Comparison of ENCODE assay signal across 18 cellular contexts in genomic region chr3:105790534-105790933, GRCh38.
DNase-seq lines count a peak whose midpoint lies in the region; ATAC-seq and TF ChIP-seq lines count a peak whose summit lies in the region.
"Had no signal": no experiment of that assay in that cellular context is flagged by ENCODE, and none has a peak within 500 bp of the region (broad histone marks: within the 10 kb centered on the region; RNA-seq: fewer than 3 reads in every experiment).

No MANE protein-coding gene starts in this region.

- no peak for DNase-seq in activated CD8-positive, alpha-beta memory T cell treated with anti-CD3 and anti-CD28 coated beads, Interleukin-2, amount 10 ng/mL, durations not matched to agents 7 days and 5 days
- no peak for DNase-seq in activated CD8-positive, alpha-beta memory T cell treated with anti-CD3 and anti-CD28 coated beads for 24 hours
- no peak for DNase-seq in brain microvascular endothelial cell
- no peak for DNase-seq in immature natural killer cell
- DNase-seq in suprapubic skin (ENCODE audit: low spot score in 2 of 2) = no peak
- DNase-seq in NCI-H226 = no peak
- DNase-seq in upper lobe of left lung = no peak
- DNase-seq: dermis blood vessel endothelial cell; NCI-H2029; NCI-H524 treated with DMSO at 0.1 percent for 48 hours; PC-3; retina; stimulated activated CD4-positive, alpha-beta T cell treated with anti-CD3 and anti-CD28 coated beads, Interleukin-1b, Interleukin-23, amount 100 ng/mL, for 48 hours had no signal

- no peak for TF ChIP-seq EP300 in suprapubic skin (IDR thresholded peaks at IDR 0.05)
- TF ChIP-seq EP300 in upper lobe of left lung (IDR thresholded peaks at IDR 0.05) = no peak

- H3K4me1 ChIP-seq in suprapubic skin (peaks cover 18% of the 10 kb centered on the region), upper lobe of left lung (peaks cover 6 to 23% (median 15%) of the 10 kb centered on the region in 4 donors)

- CTCF ChIA-PET in activated CD8-positive, alpha-beta memory T cell treated with anti-CD3 and anti-CD28 coated beads, Interleukin-2, amount 10 ng/mL, durations not matched to agents 7 days and 5 days (lab: Charles Lee) = no interaction called here

- 58% methylated on average over 2 of the region's 2 CpGs for WGBS in suprapubic skin
- WGBS in upper lobe of left lung, 2 donors = 67 to 69% methylated on average over 2 of the region's 2 CpGs

- in situ Hi-C loops in brain microvascular endothelial cell (cut with HindIII; ENCODE audit: low pct_ligation_motif_present, low sequenced_read_pairs) = no loop called here

- H3K4me3 Mint-ChIP-seq in activated CD8-positive, alpha-beta memory T cell treated with anti-CD3 and anti-CD28 coated beads, Interleukin-2, amount 10 ng/mL, durations not matched to agents 7 days and 5 days = peak overlapping the region; percentile 1
- peak overlapping the region in 2 of 5 donors; percentile 25 to 32 for H3K4me3 Mint-ChIP-seq in immature natural killer cell
- H3K4me3 Mint-ChIP-seq: CD14-positive monocyte had no signal

- peak overlapping the region; percentile 33 for H3K27ac Mint-ChIP-seq in activated CD8-positive, alpha-beta memory T cell treated with anti-CD3 and anti-CD28 coated beads, Interleukin-2, amount 10 ng/mL, durations not matched to agents 7 days and 5 days
- H3K27ac Mint-ChIP-seq in immature natural killer cell = peak overlapping the region; percentile 3 to 68 (median 46)
- H3K27ac Mint-ChIP-seq: activated T-helper 2 cell treated with anti-CD3 and anti-CD28 coated beads, Interferon-gamma antibody, Interleukin-2, Interleukin-4, amounts not matched to agents 10 μg/mL and 5 μg/mL and 100 μg/mL, durations not matched to agents 14 hours and 24 hours and 36 hours; CD14-positive monocyte had no signal

- H3K27ac ChIP-seq in brain microvascular endothelial cell (peak overlapping the region; percentile 96), suprapubic skin (peak overlapping the region; percentile 87), upper lobe of left lung (no peak overlapping the region)
- H3K27ac ChIP-seq: 22Rv1, thoracic aorta had no signal

- peaks cover 34% of the 10 kb centered on the region for H3K36me3 Mint-ChIP-seq in activated CD8-positive, alpha-beta memory T cell treated with anti-CD3 and anti-CD28 coated beads, Interleukin-2, amount 10 ng/mL, durations not matched to agents 7 days and 5 days
- peaks cover 0 to 4% (median 0%) of the 10 kb centered on the region in 3 donors for H3K36me3 Mint-ChIP-seq in immature natural killer cell
- H3K36me3 Mint-ChIP-seq: CD14-positive monocyte had no signal

- no peaks in the 10 kb centered on the region for H3K9me3 Mint-ChIP-seq in activated CD8-positive, alpha-beta memory T cell treated with anti-CD3 and anti-CD28 coated beads, Interleukin-2, amount 10 ng/mL, durations not matched to agents 7 days and 5 days (ENCODE audit: low read depth)
- H3K9me3 Mint-ChIP-seq in immature natural killer cell = no peaks in the 10 kb centered on the region
- H3K9me3 Mint-ChIP-seq: activated T-helper 2 cell treated with anti-CD3 and anti-CD28 coated beads, Interferon-gamma antibody, Interleukin-2, Interleukin-4, amounts not matched to agents 10 μg/mL and 5 μg/mL and 100 μg/mL, durations not matched to agents 14 hours and 24 hours and 36 hours; CD14-positive monocyte had no signal

- no peak for TF ChIP-seq POLR2A in suprapubic skin (IDR thresholded peaks at IDR 0.05)
- no peak for TF ChIP-seq POLR2A in upper lobe of left lung (IDR thresholded peaks at IDR 0.05)

- H3K27me3 Mint-ChIP-seq in activated CD8-positive, alpha-beta memory T cell treated with anti-CD3 and anti-CD28 coated beads, Interleukin-2, amount 10 ng/mL, durations not matched to agents 7 days and 5 days = no peaks in the 10 kb centered on the region
- H3K27me3 Mint-ChIP-seq in immature natural killer cell (ENCODE audit: low read depth in 3 of 3) = no peaks in the 10 kb centered on the region

- H3K27me3 ChIP-seq in brain microvascular endothelial cell (replicated peaks) (no peaks in the 10 kb centered on the region), suprapubic skin (no peaks in the 10 kb centered on the region), upper lobe of left lung (no peaks in the 10 kb centered on the region)

- peaks cover 61% of the 10 kb centered on the region for H3K4me1 Mint-ChIP-seq in activated CD8-positive, alpha-beta memory T cell treated with anti-CD3 and anti-CD28 coated beads, Interleukin-2, amount 10 ng/mL, durations not matched to agents 7 days and 5 days
- H3K4me1 Mint-ChIP-seq in immature natural killer cell = peaks cover 81 to 91% of the 10 kb centered on the region in 2 donors

- no peak overlapping the region for H3K4me3 ChIP-seq in brain microvascular endothelial cell (ENCODE audit: low read depth, low read length)
- H3K4me3 ChIP-seq in suprapubic skin = no peak overlapping the region
- H3K4me3 ChIP-seq in upper lobe of left lung = no peak overlapping the region
- H3K4me3 ChIP-seq: thoracic aorta had no signal

- TF ChIP-seq CTCF in brain microvascular endothelial cell (IDR thresholded peaks at IDR 0.05; ENCODE audit: low read depth, low read length, missing control alignments) (no peak), suprapubic skin (IDR thresholded peaks at IDR 0.05) (no peak), upper lobe of left lung (IDR thresholded peaks at IDR 0.05) (no peak)

- H3K36me3 ChIP-seq in brain microvascular endothelial cell (replicated peaks) = no peaks in the 10 kb centered on the region
- H3K36me3 ChIP-seq in suprapubic skin = no peaks in the 10 kb centered on the region
- H3K36me3 ChIP-seq in upper lobe of left lung = no peaks in the 10 kb centered on the region
- H3K36me3 ChIP-seq: thoracic aorta had no signal

- H3K9me3 ChIP-seq in suprapubic skin = no peaks in the 10 kb centered on the region
- H3K9me3 ChIP-seq in upper lobe of left lung = no peaks in the 10 kb centered on the region
- H3K9me3 ChIP-seq: thoracic aorta had no signal

- ATAC-seq in activated CD8-positive, alpha-beta memory T cell treated with anti-CD3 and anti-CD28 coated beads, Interleukin-2, amount 10 ng/mL, durations not matched to agents 7 days and 5 days = peak; percentile 18
- ATAC-seq in HG03442 (IDR thresholded peaks at IDR 0.05; ENCODE audit: unreplicated experiment) = no peak
- ATAC-seq in upper lobe of left lung (ENCODE audit: low FRiP score in 2 of 2) = no peak

Comparison
In these comparisons a context has a peak if more than half of its experiments do, and no peak if none do; other contexts are left out.
1. H3K27ac ChIP-seq: peak in brain microvascular endothelial cell (single experiment) and suprapubic skin (single experiment); none in upper lobe of left lung (0 of 4).